In the genomic region with DNA sequence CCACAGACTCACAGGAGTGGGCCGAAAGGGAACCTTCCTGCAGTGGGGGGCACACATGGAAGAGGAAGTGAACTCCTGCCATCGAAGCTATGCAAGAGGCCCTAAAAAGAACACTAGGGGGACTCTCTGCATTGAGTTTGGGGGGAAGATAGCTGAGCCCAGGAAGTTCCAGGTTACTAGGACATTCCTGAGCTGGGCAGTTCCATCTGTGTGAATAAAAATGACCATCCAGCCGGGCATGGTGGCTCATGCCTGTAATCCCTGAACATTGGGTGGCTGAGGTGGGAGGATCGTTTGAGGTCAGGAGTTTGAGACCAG, we compare ENCODE assay signal across 13 cellular contexts.
A peak's percentile ranks its signal among the peaks of the same experiment; 100 is the strongest.
DNase-seq lines count a peak whose midpoint lies in the region; ATAC-seq and TF ChIP-seq lines count a peak whose summit lies in the region.
"Had no signal": no experiment of that assay in that cellular context is flagged by ENCODE, and none has a peak within 500 bp of the region (broad histone marks: within the 10 kb centered on the region; RNA-seq: fewer than 3 reads in every experiment).

No MANE protein-coding gene starts in this region.

- H2BK120ac ChIP-seq in mesendoderm (ENCODE audit: low read depth, low read length) = no peak overlapping the region

- no peak overlapping the region for H3K4ac ChIP-seq in mesendoderm (ENCODE audit: low read depth, low read length)

- H3K9ac ChIP-seq in BLaER1 (no peak overlapping the region), mesendoderm (ENCODE audit: low read length) (no peak overlapping the region)

- H2AK5ac ChIP-seq in mesendoderm (ENCODE audit: low read length) = no peak overlapping the region

- H3K4me3 ChIP-seq in BLaER1 (no peak overlapping the region), mesendoderm (ENCODE audit: low read length) (no peak overlapping the region)

- H3K27me3 Mint-ChIP-seq in HFFc6 (ENCODE audit: insufficient read depth) = peaks cover 2% of the 10 kb centered on the region; the same call in 1 of the 2 replicates
- H3K27me3 Mint-ChIP-seq in brain = peaks cover 5% of the 10 kb centered on the region

- H3K4me1 ChIP-seq in BLaER1 (peaks cover 52% of the 10 kb centered on the region), mesendoderm (ENCODE audit: control insufficient read depth, low read depth, low read length) (peaks cover 5% of the 10 kb centered on the region)

- H3K4me1 Mint-ChIP-seq in HFFc6 (ENCODE audit: low read depth) (peaks cover 13% of the 10 kb centered on the region), brain (peaks cover 53% of the 10 kb centered on the region)

- no peak for DNase-seq in HFFc6
- DNase-seq in mesendoderm = peak; percentile 46
- DNase-seq in activated gamma-delta T cell treated with Interleukin-2 at 50 U/mL for 16 hours = no peak
- DNase-seq in NCI-H345 (lab: John Stamatoyannopoulos, UW) = no peak
- DNase-seq: amygdala, COR-L47, NCI-H510A, SHP77 had no signal

- no peak overlapping the region for H3K18ac ChIP-seq in mesendoderm (ENCODE audit: low read length)

- TF ChIP-seq CTCF in HFFc6 (IDR thresholded peaks at IDR 0.05) (no peak), brain (conservative IDR thresholded peaks at IDR 0.05) (peak; percentile 14 to 36)

- H3K4me2 ChIP-seq in BLaER1 (peak overlapping the region; percentile 27; the same call in 1 of the 2 replicates), mesendoderm (ENCODE audit: low read length) (no peak overlapping the region)

- H2BK15ac ChIP-seq in mesendoderm (replicated peaks; ENCODE audit: low read depth) = no peak overlapping the region

- peaks cover 42% of the 10 kb centered on the region for H3K9me3 ChIP-seq in BLaER1

- H3K36me3 ChIP-seq in BLaER1 (peaks cover 28% of the 10 kb centered on the region), mesendoderm (ENCODE audit: control insufficient read depth, insufficient read depth, low read length) (no peaks in the 10 kb centered on the region)

- peaks cover 3% of the 10 kb centered on the region for H3K79me1 ChIP-seq in mesendoderm (ENCODE audit: low read length)

- no peak overlapping the region for H3K56ac ChIP-seq in mesendoderm (ENCODE audit: low read length)

- peaks cover 7% of the 10 kb centered on the region for H3K36me3 Mint-ChIP-seq in HFFc6 (ENCODE audit: low read depth)
- peaks cover 44% of the 10 kb centered on the region for H3K36me3 Mint-ChIP-seq in brain

- H4K20me1 ChIP-seq in BLaER1 = no peaks in the 10 kb centered on the region

- no peak overlapping the region for H4K5ac ChIP-seq in mesendoderm (ENCODE audit: low read length)

- no peak overlapping the region for H2BK5ac ChIP-seq in mesendoderm (ENCODE audit: low read length)

- H3K79me2 ChIP-seq in mesendoderm (ENCODE audit: control insufficient read depth, insufficient read depth, low read length) = no peaks in the 10 kb centered on the region

- H3K4me3 Mint-ChIP-seq in HFFc6 (peak overlapping the region; percentile 40), brain (no peak overlapping the region)

- 0 out of 2 replicates have a peak overlapping the region, but pooled peaks have one; percentile 0 for H3K27ac Mint-ChIP-seq in HFFc6
- peak overlapping the region in 3 of 5 experiments; percentile 3 to 69 (median 60) for H3K27ac Mint-ChIP-seq in brain

- H3K27ac ChIP-seq in BLaER1 (no peak overlapping the region), mesendoderm (ENCODE audit: low read depth, low read length) (no peak overlapping the region)
- H3K27ac ChIP-seq: VCaP had no signal

- WGBS in mesendoderm (ENCODE audit: extremely low coverage, insufficient coverage, low lambda C conversion rate) = no CpG with 5 or more reads among the region's 4 CpGs

- H3K27me3 ChIP-seq in BLaER1 (no peaks in the 10 kb centered on the region), mesendoderm (ENCODE audit: insufficient read depth, low read length, poor library complexity) (no peaks in the 10 kb centered on the region)

- no peak overlapping the region for H4K8ac ChIP-seq in mesendoderm (ENCODE audit: low read depth, low read length)

- H3K9me3 Mint-ChIP-seq in HFFc6 (peaks cover 37% of the 10 kb centered on the region), brain (peaks cover 19 to 36% (median 27%) of the 10 kb centered on the region in 5 experiments)

- H3K23ac ChIP-seq in mesendoderm (ENCODE audit: low read length) = no peak overlapping the region

- ATAC-seq in HG03175 (IDR thresholded peaks at IDR 0.05; ENCODE audit: unreplicated experiment) (no peak), HG03196 (IDR thresholded peaks at IDR 0.05; ENCODE audit: unreplicated experiment) (no peak)
